In genomic region chr19:42287826-42288107, GRCh38 we compare ENCODE assay signal across 26 cellular contexts. TPM values are rescaled to one million over a fixed set of nuclear protein-coding genes. Genes with fewer than 3 reads are reported as not detected.
"Had no signal": no experiment of that assay in that cellular context is flagged by ENCODE, and none has a peak within 500 bp of the region (broad histone marks: within the 10 kb centered on the region; RNA-seq: fewer than 3 reads in every experiment).

No MANE protein-coding gene starts in this region.

- H3K4me3 ChIP-seq: ascending aorta, body of pancreas, K562, SJCRH30 had no signal

- H3K9me3 Mint-ChIP-seq: activated CD4-positive, alpha-beta memory T cell treated with anti-CD3 and anti-CD28 coated beads for 36 hours; activated naive CD4-positive, alpha-beta T cell treated with anti-CD3 and anti-CD28 coated beads, Interleukin-2, amount 50 U/mL, for 72 hours; activated naive CD8-positive, alpha-beta T cell treated with anti-CD3 and anti-CD28 coated beads, Interleukin-2, amount 50 U/mL, for 24 hours had no signal

- H3K27me3 ChIP-seq: ascending aorta, body of pancreas, SJCRH30 had no signal

- H3K4me2 ChIP-seq: SK-N-SH had no signal

- H3K27me3 Mint-ChIP-seq: activated CD4-positive, alpha-beta memory T cell treated with anti-CD3 and anti-CD28 coated beads for 36 hours; activated naive CD8-positive, alpha-beta T cell treated with anti-CD3 and anti-CD28 coated beads, Interleukin-2, amount 50 U/mL, for 24 hours had no signal

- H3K4me3 Mint-ChIP-seq: activated CD4-positive, alpha-beta memory T cell treated with anti-CD3 and anti-CD28 coated beads for 36 hours; activated naive CD8-positive, alpha-beta T cell treated with anti-CD3 and anti-CD28 coated beads, Interleukin-2, amount 50 U/mL, for 24 hours had no signal

- DNase-seq: activated CD4-positive, alpha-beta memory T cell treated with anti-CD3 and anti-CD28 coated beads for 36 hours; activated CD4-positive, alpha-beta T cell treated with anti-CD3 and anti-CD28 coated beads for 48 hours; activated naive CD4-positive, alpha-beta T cell treated with Interleukin-2 at 50 U/mL for 16 hours; activated naive CD8-positive, alpha-beta T cell treated with anti-CD3 and anti-CD28 coated beads, Interleukin-2, amount 50 U/mL, for 24 hours; activated T-cell treated with anti-CD3 and anti-CD28 coated beads for 4 hours; amniotic stem cell; body of pancreas; central memory CD4-positive, alpha-beta T cell; Karpas-422; MM.1S; NCI-H1105; NCI-H1436; NCI-H1694 treated with DMSO at 0.1 percent for 48 hours; NCI-H2081; NCI-H510A treated with DMSO at 0.1 percent for 48 hours; NCI-H69; PC-3; SJCRH30; SK-N-SH; T-helper 1 cell; WERI-Rb-1 had no signal

- H3K9ac ChIP-seq: SK-N-SH had no signal

- ATAC-seq: activated naive CD4-positive, alpha-beta T cell treated with anti-CD3 and anti-CD28 coated beads, Interleukin-2, amount 50 U/mL, for 72 hours; activated naive CD8-positive, alpha-beta T cell treated with anti-CD3 and anti-CD28 coated beads, Interleukin-2, amount 50 U/mL, for 24 hours; body of pancreas; K562; PC-3 had no signal

- H3K27ac Mint-ChIP-seq: activated CD4-positive, alpha-beta memory T cell treated with anti-CD3 and anti-CD28 coated beads for 36 hours; activated naive CD4-positive, alpha-beta T cell treated with anti-CD3 and anti-CD28 coated beads, Interleukin-2, amount 50 U/mL, for 72 hours; activated naive CD8-positive, alpha-beta T cell treated with anti-CD3 and anti-CD28 coated beads, Interleukin-2, amount 50 U/mL, for 24 hours had no signal

- H3K27ac ChIP-seq: ascending aorta, body of pancreas, SJCRH30, WERI-Rb-1 had no signal

RNA-seq across cellular contexts. Expression of gene PRR19, which starts 14.2 kb away (rescaled TPM):
- total RNA-seq: ascending aorta, bronchial epithelial cell, PC-3, Right ventricle myocardium superior had no signal

RNA-seq across cellular contexts. Expression of gene PAFAH1B3, which starts 14.7 kb away (rescaled TPM):
- total RNA-seq: PC-3 had no signal

RNA-seq across cellular contexts. Expression of gene TMEM145, which starts 25.3 kb away (rescaled TPM):
- total RNA-seq: ascending aorta, body of pancreas had no signal
